8 cellular contexts compared by ENCODE assay signal in the genomic region with DNA sequence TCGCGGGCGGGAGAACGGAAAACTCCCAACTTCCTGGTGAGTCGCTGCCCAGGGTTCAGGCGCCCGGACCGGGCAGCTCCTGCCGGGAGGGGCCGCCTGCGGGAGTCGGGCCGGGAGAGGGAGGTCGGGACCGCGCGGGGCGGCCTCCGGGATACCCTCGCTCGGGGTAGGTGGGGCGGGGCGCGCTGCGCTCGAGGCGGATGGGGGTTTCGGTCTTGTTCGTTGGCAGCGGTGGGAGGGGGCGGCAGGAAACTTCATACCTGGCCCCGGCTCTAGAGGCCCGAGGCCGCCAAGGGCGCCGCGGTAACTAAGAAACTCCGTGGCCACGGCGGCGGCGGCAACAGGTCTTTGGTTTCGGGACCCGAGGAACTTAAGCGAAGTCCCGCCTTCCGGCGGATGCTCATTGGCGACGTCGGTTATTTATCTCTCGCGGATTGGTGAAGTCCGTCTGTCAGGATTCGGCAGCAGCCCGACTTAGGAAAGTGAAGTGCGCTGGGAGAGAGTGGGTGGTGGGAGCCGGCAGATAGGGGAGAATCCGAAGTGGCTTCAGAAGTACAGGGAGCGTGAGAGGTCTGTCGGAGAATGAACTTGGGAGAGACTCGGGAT. TPM values are rescaled to one million over a fixed set of nuclear protein-coding genes. Genes with fewer than 3 reads are reported as not detected.
DNase-seq lines count a peak whose midpoint lies in the region; TF ChIP-seq lines count a peak whose summit lies in the region.

No MANE protein-coding gene starts in this region.

- H3K27me3 Mint-ChIP-seq in H9 (ENCODE audit: low read depth) (no peaks in the 10 kb centered on the region), nephron progenitor cell (ENCODE audit: low read depth, poor library complexity) (no peaks in the 10 kb centered on the region)
- H3K27me3 Mint-ChIP-seq in stimulated activated naive CD8-positive, alpha-beta T cell treated with anti-CD3 and anti-CD28 coated beads, Interleukin-15, Interleukin-2, amounts not matched to agents 100 ng/mL and 50 ng/mL, for 24 hours = no peaks in the 10 kb centered on the region

- peak overlapping the region; percentile 92 to 97 (median 96) for H3K27ac Mint-ChIP-seq in H9
- H3K27ac Mint-ChIP-seq in nephron progenitor cell = peak overlapping the region; percentile 98
- peak overlapping the region; percentile 95 for H3K27ac Mint-ChIP-seq in stimulated activated naive CD8-positive, alpha-beta T cell treated with anti-CD3 and anti-CD28 coated beads, Interleukin-15, Interleukin-2, amounts not matched to agents 100 ng/mL and 50 ng/mL, for 24 hours

- no peaks in the 10 kb centered on the region for H3K79me1 ChIP-seq in H9 (ENCODE audit: insufficient read depth, low read depth, low read length, poor library complexity, severe bottlenecking)

- H3K4ac ChIP-seq in H9 (ENCODE audit: low read depth, low read length) = no peak overlapping the region

- H3K9ac ChIP-seq in H9 (ENCODE audit: extremely low read depth, insufficient read length, low read length) = peak overlapping the region; percentile 71
- peak overlapping the region; percentile 85 for H3K9ac ChIP-seq in Loucy (ENCODE audit: low read depth, low read length, poor library complexity, severe bottlenecking)

- DNase-seq in ELR (ENCODE audit: low read depth) (peak; percentile 96), H9 (peak; percentile 92), SHP77 treated with DMSO at 0.1 percent for 48 hours (lab: John Stamatoyannopoulos, UW) (peak; percentile 82), activated gamma-delta T cell (lab: John Stamatoyannopoulos, UW) (peak; percentile 62), fibroblast of the conjunctiva (ENCODE audit: low read depth) (peak; percentile 91), nephron progenitor cell (peak; percentile 78)

- H3T11ph ChIP-seq in H9 (ENCODE audit: low read length) = no peak overlapping the region

- no peak overlapping the region for H3K18ac ChIP-seq in H9 (ENCODE audit: insufficient read length, low read depth, low read length)

- H3K23me2 ChIP-seq in H9 (ENCODE audit: insufficient read length, low read depth, low read length, poor library complexity, severe bottlenecking) = peaks cover 11% of the 10 kb centered on the region

- no peak overlapping the region for H2BK5ac ChIP-seq in H9 (ENCODE audit: insufficient read length, low read length)

- peak overlapping the region; percentile 46 for H3K27ac ChIP-seq in H9 (ENCODE audit: insufficient read length, low read depth, low read length)

- no peaks in the 10 kb centered on the region for H3F3A ChIP-seq in Loucy (ENCODE audit: low read depth)

- H2BK12ac ChIP-seq in H9 (ENCODE audit: insufficient read length, low read depth, low read length) = no peak overlapping the region

- H2AFZ ChIP-seq in H9 (ENCODE audit: low read length) (no peak overlapping the region), Loucy (ENCODE audit: low read length) (peak overlapping the region; percentile 75)

- no peaks in the 10 kb centered on the region for H4K20me1 ChIP-seq in H9 (ENCODE audit: control insufficient read depth, insufficient read depth, insufficient read length)
- H4K20me1 ChIP-seq in Loucy (ENCODE audit: insufficient read depth, low read length, poor library complexity, severe bottlenecking) = peaks cover 36% of the 10 kb centered on the region

- no peak overlapping the region for H4K8ac ChIP-seq in H9 (replicated peaks; ENCODE audit: insufficient read length, low read depth, low read length)

- no peaks in the 10 kb centered on the region for H3K36me3 ChIP-seq in Loucy (ENCODE audit: insufficient read depth, low read length)

- no peak overlapping the region for H2AK5ac ChIP-seq in H9 (ENCODE audit: insufficient read length, low read length)

- H3K23ac ChIP-seq in H9 (ENCODE audit: insufficient read length, low read depth, low read length) = no peak overlapping the region

- no peak overlapping the region for H4K5ac ChIP-seq in H9 (ENCODE audit: insufficient read length, low read depth, low read length)

- peak overlapping the region; percentile 11; the same call in 1 of the 2 replicates for H3K14ac ChIP-seq in H9 (ENCODE audit: insufficient read depth, low read length)

- no peak overlapping the region for H4K91ac ChIP-seq in H9 (ENCODE audit: insufficient read length, low read depth, low read length)

- TF ChIP-seq CTCF in H9 (conservative IDR thresholded peaks at IDR 0.05) (no peak), Loucy (conservative IDR thresholded peaks at IDR 0.05; ENCODE audit: low read length) (no peak), nephron progenitor cell (IDR thresholded peaks at IDR 0.05) (no peak)

- H3K27me3 ChIP-seq in H9 (ENCODE audit: insufficient read depth, low read length) (no peaks in the 10 kb centered on the region), Loucy (ENCODE audit: insufficient read depth, low read length, poor library complexity, severe bottlenecking) (no peaks in the 10 kb centered on the region)

- H3K9me3 Mint-ChIP-seq in H9 = no peaks in the 10 kb centered on the region; a peak in 1 of 5 replicates
- H3K9me3 Mint-ChIP-seq in nephron progenitor cell = no peaks in the 10 kb centered on the region
- H3K9me3 Mint-ChIP-seq in stimulated activated naive CD8-positive, alpha-beta T cell treated with anti-CD3 and anti-CD28 coated beads, Interleukin-15, Interleukin-2, amounts not matched to agents 100 ng/mL and 50 ng/mL, for 24 hours = no peaks in the 10 kb centered on the region

- no peaks in the 10 kb centered on the region for H3K36me3 Mint-ChIP-seq in H9 (ENCODE audit: insufficient read depth in 1 of 3, low read depth in 3 of 3)
- peaks cover 2% of the 10 kb centered on the region for H3K36me3 Mint-ChIP-seq in nephron progenitor cell (ENCODE audit: low read depth)
- peaks cover 3% of the 10 kb centered on the region for H3K36me3 Mint-ChIP-seq in stimulated activated naive CD8-positive, alpha-beta T cell treated with anti-CD3 and anti-CD28 coated beads, Interleukin-15, Interleukin-2, amounts not matched to agents 100 ng/mL and 50 ng/mL, for 24 hours (ENCODE audit: low read depth)

- peaks cover 7% of the 10 kb centered on the region; the same call in 1 of the 2 replicates for H3K4me1 ChIP-seq in H9 (ENCODE audit: insufficient read depth, low read length)
- H3K4me1 ChIP-seq in Loucy (ENCODE audit: insufficient read depth, low read length, poor library complexity, severe bottlenecking) = peaks cover 57% of the 10 kb centered on the region

- H3K56ac ChIP-seq in H9 (ENCODE audit: insufficient read length, low read depth, low read length) = no peak overlapping the region

- H3K4me3 ChIP-seq in Loucy (ENCODE audit: low read length, poor library complexity, severe bottlenecking) = peak overlapping the region; percentile 91

- no peak overlapping the region for H2BK20ac ChIP-seq in H9 (ENCODE audit: low read depth, low read length, poor library complexity, severe bottlenecking)

- WGBS in H9 (ENCODE audit: extremely low coverage, insufficient read length, low lambda C conversion rate) = no CpG with 5 or more reads among the region's 62 CpGs

- H3K9me3 ChIP-seq in H9 (ENCODE audit: control insufficient read depth, low read depth, low read length) = no peaks in the 10 kb centered on the region
- H3K9me3 ChIP-seq in Loucy (ENCODE audit: insufficient read depth, low read depth, low read length) = no peaks in the 10 kb centered on the region

- no peaks in the 10 kb centered on the region for H3K9me2 ChIP-seq in Loucy (replicated peaks; ENCODE audit: low read depth, low read length)

- H3K4me1 Mint-ChIP-seq in H9 = peaks cover 27 to 38% of the 10 kb centered on the region in 2 experiments
- H3K4me1 Mint-ChIP-seq in nephron progenitor cell = peaks cover 49% of the 10 kb centered on the region
- peaks cover 41% of the 10 kb centered on the region for H3K4me1 Mint-ChIP-seq in stimulated activated naive CD8-positive, alpha-beta T cell treated with anti-CD3 and anti-CD28 coated beads, Interleukin-15, Interleukin-2, amounts not matched to agents 100 ng/mL and 50 ng/mL, for 24 hours (ENCODE audit: low read depth)

- H3K4me3 Mint-ChIP-seq in H9 (peak overlapping the region; percentile 88), nephron progenitor cell (peak overlapping the region; percentile 98)
- H3K4me3 Mint-ChIP-seq in stimulated activated naive CD8-positive, alpha-beta T cell treated with anti-CD3 and anti-CD28 coated beads, Interleukin-15, Interleukin-2, amounts not matched to agents 100 ng/mL and 50 ng/mL, for 24 hours = peak overlapping the region; percentile 97

- peaks cover 2% of the 10 kb centered on the region; the same call in 1 of the 2 replicates for H3K79me2 ChIP-seq in H9 (ENCODE audit: insufficient read depth, low read length)
- H3K79me2 ChIP-seq in Loucy (ENCODE audit: insufficient read depth, low read length) = peaks cover 60% of the 10 kb centered on the region

- no peak overlapping the region for H2BK120ac ChIP-seq in H9 (ENCODE audit: low read depth, low read length, poor library complexity, severe bottlenecking)

- H3K4me2 ChIP-seq in H9 (ENCODE audit: insufficient read depth, insufficient read length, low read length) = peak overlapping the region; percentile 84
- peak overlapping the region; percentile 96 for H3K4me2 ChIP-seq in Loucy (ENCODE audit: low read depth, low read length, poor library complexity, severe bottlenecking)

- no peak overlapping the region for H2BK15ac ChIP-seq in H9 (ENCODE audit: low read depth, low read length)

RNA-seq across cellular contexts. Expression of a gene that starts 0.5 kb away (rescaled TPM):
- total RNA-seq in H9 (2021) = 9.6 and 10.0 TPM in 2 replicates

Comparison
In these comparisons a context has a peak if more than half of its experiments do, and no peak if none do; other contexts are left out.
1. Peak in every context shown above with its lines: DNase-seq, H3K4me3 ChIP-seq and H3K27ac ChIP-seq.